In genomic region chr1:119737040-119737682, GRCh38 we compare ENCODE assay signal across 14 cellular contexts. TPM values are rescaled to one million over a fixed set of nuclear protein-coding genes. Genes with fewer than 3 reads are reported as not detected.
DNase-seq lines count a peak whose midpoint lies in the region; ATAC-seq, FAIRE-seq and TF ChIP-seq lines count a peak whose summit lies in the region.
"Had no signal": no experiment of that assay in that cellular context is flagged by ENCODE, and none has a peak within 500 bp of the region (broad histone marks: within the 10 kb centered on the region; RNA-seq: fewer than 3 reads in every experiment).

No MANE protein-coding gene starts in this region.

- TF ChIP-seq POLR2A in right lobe of liver (IDR thresholded peaks at IDR 0.05) (no peak), testis (IDR thresholded peaks at IDR 0.05) (no peak), H54 (IDR thresholded peaks at IDR 0.05; ENCODE audit: low read depth, low read length) (no peak)

- DNase-seq in NCI-H2196 (lab: John Stamatoyannopoulos, UW; ENCODE audit: unreplicated experiment) (peak; percentile 7), NCI-H2196 treated with DMSO at 0.1 percent for 48 hours (lab: John Stamatoyannopoulos, UW; ENCODE audit: unreplicated experiment) (no peak), right lobe of liver (no peak), testis (peak; percentile 96), H54 (ENCODE audit: insufficient read length, low spot score) (no peak), AG20443 (ENCODE audit: low spot score) (no peak)
- DNase-seq: ACHN; activated CD4-positive, alpha-beta T cell treated with anti-CD3 and anti-CD28 coated beads for 48 hours; amniotic stem cell; mesendoderm; NCI-H146; RPMI8226 had no signal

- ATAC-seq in right lobe of liver (peak in 3 of 4 donors; percentile 11 to 24 (median 18)), GM21447 (IDR thresholded peaks at IDR 0.05; ENCODE audit: unreplicated experiment) (no peak)

- H3K9me3 ChIP-seq in right lobe of liver (no peaks in the 10 kb centered on the region), testis (no peaks in the 10 kb centered on the region)

- no peak for FAIRE-seq in H54 (lab: Jason Lieb, UNC)

- H3K36me3 ChIP-seq in right lobe of liver, result peaks cover 0 to 20% (median 4%) of the 10 kb centered on the region in 4 donors
- H3K36me3 ChIP-seq in testis (ENCODE audit: low read depth, missing control alignments), result no peaks in the 10 kb centered on the region

- TF ChIP-seq CTCF in right lobe of liver (IDR thresholded peaks at IDR 0.05) (no peak), testis (IDR thresholded peaks at IDR 0.05) (no peak)

- H3K4me3 ChIP-seq in right lobe of liver (no peak overlapping the region), testis (no peak overlapping the region)

- intact Hi-C loops in right lobe of liver (cut with DNase I), result no loop called here
- intact Hi-C loops in testis (cut with DNase I; ENCODE audit: low total_unique reads), result no loop called here

- H3K27ac ChIP-seq in cingulate gyrus (ENCODE audit: low read depth, low read length) (peak overlapping the region; percentile 80), right lobe of liver (no peak overlapping the region), testis (peak overlapping the region; percentile 70 to 83)

- H3K27me3 ChIP-seq in right lobe of liver, result no peaks in the 10 kb centered on the region
- no peaks in the 10 kb centered on the region for H3K27me3 ChIP-seq in testis

- H3K4me1 ChIP-seq in right lobe of liver (peaks cover 0 to 4% (median 0%) of the 10 kb centered on the region in 4 donors), testis (peaks cover 71% of the 10 kb centered on the region)

- WGBS in right lobe of liver (ENCODE audit: insufficient coverage, low coverage, low lambda C conversion rate, missing lambda C conversion rate), result 48% methylated on average over 3 of the region's 16 CpGs
- WGBS in testis, 2 donors, result 36 to 50% methylated on average over 15 to 16 of the region's 16 CpGs

RNA-seq across cellular contexts. Expression of gene PHGDH, which starts 25.4 kb away (rescaled TPM):
- total RNA-seq in right lobe of liver (100 to 1,000 TPM in 1 of 6 experiments, 10 to 100 TPM in 5; 51.2 to 151 (median 74.0) TPM), testis (100 to 1,000 TPM in 1 of 2 donors, 10 to 100 TPM in 1; 85.3 to 161 TPM)
- 131 TPM for polyA plus RNA-seq in testis (ENCODE audit: insufficient read depth, low read depth, low replicate concordance)

RNA-seq across cellular contexts. Expression of gene HMGCS2, which starts 31.5 kb away (rescaled TPM):
- total RNA-seq in right lobe of liver, result 100 to 1,000 TPM; 390 to 938 (median 855) TPM
- 10 to 100 TPM in 1 of 2 donors, 1 to 10 TPM in 1; 2.5 to 43.6 TPM for total RNA-seq in testis
- polyA plus RNA-seq in testis (ENCODE audit: insufficient read depth, low read depth, low replicate concordance), result 93.7 TPM

Comparison
In these comparisons a context has a peak if more than half of its experiments do, and no peak if none do; other contexts are left out.
1. DNase-seq: peak in NCI-H2196 (single experiment) and testis (single experiment); none in NCI-H2196 treated with DMSO at 0.1 percent for 48 hours (single experiment), right lobe of liver (0 of 3), H54 (single experiment) and AG20443 (single experiment).
2. H3K27ac ChIP-seq: peak in cingulate gyrus (single experiment) and testis (2 of 2); none in right lobe of liver (0 of 3).
3. RNA of gene HMGCS2, which starts 31.5 kb away (total RNA-seq): 390 to 938 TPM in right lobe of liver; 2.5 to 43.6 TPM in testis; every median in the first group is over 4 times any median in the second.